9 cellular contexts compared by ENCODE assay signal in the genomic region with DNA sequence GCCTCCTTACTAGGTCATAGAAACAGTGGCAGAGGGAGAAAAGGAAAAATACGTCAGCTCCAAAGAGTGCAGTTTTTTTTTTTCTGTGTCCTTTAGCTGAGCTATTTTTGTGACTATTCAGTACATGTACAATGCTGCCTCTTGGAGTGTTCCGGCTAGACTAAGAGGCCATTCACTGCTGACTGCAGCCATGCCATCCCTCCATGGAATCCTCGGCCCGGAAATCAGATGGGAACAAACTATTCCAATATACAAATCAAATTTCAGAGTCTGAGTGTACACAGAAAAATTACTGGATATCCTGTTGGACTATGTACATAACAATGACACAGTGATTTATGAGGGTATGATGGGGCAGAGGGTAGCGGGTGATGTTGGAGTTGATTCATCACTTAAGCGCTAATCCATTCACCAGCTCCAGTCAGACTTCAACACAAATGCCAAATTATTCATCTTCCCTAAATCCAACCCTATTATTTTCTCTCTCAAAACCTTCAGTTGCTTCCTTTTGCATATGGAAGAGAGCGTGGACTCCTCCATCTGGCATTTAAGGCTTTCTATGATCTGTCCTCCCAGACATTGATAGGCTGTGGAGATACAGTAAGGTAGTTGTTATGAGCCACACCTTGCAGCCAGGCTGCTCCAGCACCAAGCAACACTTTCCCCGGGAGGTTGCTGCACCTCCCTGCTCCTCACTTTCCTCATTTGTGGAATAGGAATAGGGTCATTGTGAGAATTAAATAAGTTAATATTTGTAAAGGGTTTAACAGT.
DNase-seq lines count a peak whose midpoint lies in the region; ATAC-seq, FAIRE-seq and TF ChIP-seq lines count a peak whose summit lies in the region.
"Had no signal": no experiment of that assay in that cellular context is flagged by ENCODE, and none has a peak within 500 bp of the region (broad histone marks: within the 10 kb centered on the region; RNA-seq: fewer than 3 reads in every experiment).

No MANE protein-coding gene starts in this region.

- 84 to 92% (median 87%) methylated on average over 8 of the region's 8 CpGs for WGBS in spleen, 5 donors

- no peak for DNase-seq in HEK293T (ENCODE audit: extremely low spot score)
- peak; percentile 94 for DNase-seq in astrocyte (ENCODE audit: low read depth)
- DNase-seq in right atrium auricular region (ENCODE audit: low spot score): no peak
- no peak for DNase-seq in spleen
- no peak for DNase-seq in middle frontal gyrus (ENCODE audit: extremely low spot score, low spot score)
- DNase-seq in GM13976 (ENCODE audit: low spot score): no peak
- no peak for DNase-seq in omental fat pad (ENCODE audit: low spot score)

- H3K4me1 ChIP-seq in astrocyte (ENCODE audit: insufficient read depth, low read length): peaks cover 69% of the 10 kb centered on the region
- peaks cover 0 to 90% of the 10 kb centered on the region in 2 donors for H3K4me1 ChIP-seq in right atrium auricular region
- peaks cover 6 to 52% (median 17%) of the 10 kb centered on the region in 6 donors for H3K4me1 ChIP-seq in spleen

- peaks cover 11% of the 10 kb centered on the region for H4K20me1 ChIP-seq in astrocyte (ENCODE audit: insufficient read depth, low read length)

- H3K79me2 ChIP-seq in astrocyte (ENCODE audit: insufficient read depth, low read length): peaks cover 88% of the 10 kb centered on the region

- POLR2A ChIA-PET in HEK293T (lab: Yijun Ruan, JAX): no interaction called here

- H3K9ac ChIP-seq in astrocyte (ENCODE audit: low read length): peak overlapping the region; percentile 91

- peaks cover 15% of the 10 kb centered on the region for H3K36me3 Mint-ChIP-seq in astrocyte (ENCODE audit: low read depth, unreplicated experiment)
- peaks cover 21% of the 10 kb centered on the region for H3K36me3 Mint-ChIP-seq in stimulated activated memory B cell treated with anti-CD40 and anti-IgM and Interleukin-4, amounts not matched to agents 10 μg/mL and 1 μg/mL and 100 μg/mL, for 72 hours

- CTCF ChIA-PET in HEK293T (lab: Yijun Ruan, JAX): no interaction called here

- H2AFZ ChIP-seq in astrocyte (ENCODE audit: low read depth, low read length): no peak overlapping the region

- no peak for TF ChIP-seq CTCF in astrocyte (IDR thresholded peaks at IDR 0.05; ENCODE audit: insufficient read depth, low read depth, low read length)
- peak in 1 of 2 donors; percentile 13 for TF ChIP-seq CTCF in right atrium auricular region (IDR thresholded peaks at IDR 0.05)
- no peak for TF ChIP-seq CTCF in spleen (IDR thresholded peaks at IDR 0.05 in 8 of 11, conservative IDR thresholded peaks at IDR 0.05 in 3 of 11)
- TF ChIP-seq CTCF in GM13976 (IDR thresholded peaks at IDR 0.05; ENCODE audit: borderline replicate concordance, control extremely low read depth, extremely low read depth, insufficient read depth, missing control alignments): no peak
- TF ChIP-seq CTCF in omental fat pad (IDR thresholded peaks at IDR 0.05): no peak

- peaks cover 16% of the 10 kb centered on the region for H3K4me1 Mint-ChIP-seq in astrocyte (ENCODE audit: low read depth, unreplicated experiment)
- H3K4me1 Mint-ChIP-seq in stimulated activated memory B cell treated with anti-CD40 and anti-IgM and Interleukin-4, amounts not matched to agents 10 μg/mL and 1 μg/mL and 100 μg/mL, for 72 hours: peaks cover 6% of the 10 kb centered on the region

- H3K27me3 Mint-ChIP-seq in astrocyte (ENCODE audit: low read depth, unreplicated experiment): no peaks in the 10 kb centered on the region
- H3K27me3 Mint-ChIP-seq in stimulated activated memory B cell treated with anti-CD40 and anti-IgM and Interleukin-4, amounts not matched to agents 10 μg/mL and 1 μg/mL and 100 μg/mL, for 72 hours: no peaks in the 10 kb centered on the region

- peak overlapping the region; percentile 87 for H3K27ac Mint-ChIP-seq in astrocyte (ENCODE audit: unreplicated experiment)
- no peak overlapping the region for H3K27ac Mint-ChIP-seq in stimulated activated memory B cell treated with anti-CD40 and anti-IgM and Interleukin-4, amounts not matched to agents 10 μg/mL and 1 μg/mL and 100 μg/mL, for 72 hours
- H3K27ac Mint-ChIP-seq: T-helper 1 cell treated with Interleukin-12 subunit alpha and Interleukin-12 subunit beta and Interleukin-4 antibody, amounts not matched to agents 30 μg/mL and 1 μg/mL, for 36 hours had no signal

- FAIRE-seq in astrocyte (lab: Jason Lieb, UNC): peak; percentile 91

- ATAC-seq in omental fat pad (ENCODE audit: low FRiP score): no peak
- no peak for ATAC-seq in stimulated activated memory B cell treated with anti-CD40 and anti-IgM and Interleukin-4, amounts not matched to agents 10 μg/mL and 1 μg/mL and 100 μg/mL, for 72 hours

- in situ Hi-C loops in GM13976 (cut with MboI; ENCODE audit: low sequenced_read_pairs, unreplicated experiment): no loop called here

- no peaks in the 10 kb centered on the region for H3K9me3 Mint-ChIP-seq in astrocyte (ENCODE audit: unreplicated experiment)
- H3K9me3 Mint-ChIP-seq in stimulated activated memory B cell treated with anti-CD40 and anti-IgM and Interleukin-4, amounts not matched to agents 10 μg/mL and 1 μg/mL and 100 μg/mL, for 72 hours: no peaks in the 10 kb centered on the region
- H3K9me3 Mint-ChIP-seq: T-helper 1 cell treated with Interleukin-12 subunit alpha and Interleukin-12 subunit beta and Interleukin-4 antibody, amounts not matched to agents 30 μg/mL and 1 μg/mL, for 36 hours had no signal

- no peaks in the 10 kb centered on the region for H3K9me3 ChIP-seq in astrocyte (ENCODE audit: insufficient read depth, low read depth, low read length)
- H3K9me3 ChIP-seq in right atrium auricular region: no peaks in the 10 kb centered on the region
- H3K9me3 ChIP-seq in spleen: no peaks in the 10 kb centered on the region

- peak overlapping the region; percentile 97 for H3K27ac ChIP-seq in astrocyte (ENCODE audit: low read depth, low read length)
- H3K27ac ChIP-seq in right atrium auricular region: peak overlapping the region; percentile 87 to 94
- H3K27ac ChIP-seq in spleen: peak overlapping the region in 6 of 8 donors; percentile 0 to 63 (median 54)

- TF ChIP-seq POLR2A in spleen (IDR thresholded peaks at IDR 0.05): no peak

- no peak overlapping the region for H3K4me3 ChIP-seq in astrocyte (ENCODE audit: insufficient read depth, low read depth, low read length)
- H3K4me3 ChIP-seq in right atrium auricular region: no peak overlapping the region
- H3K4me3 ChIP-seq in spleen: no peak overlapping the region

- H3K27me3 ChIP-seq in astrocyte (ENCODE audit: insufficient read depth, low read length) (no peaks in the 10 kb centered on the region), right atrium auricular region (no peaks in the 10 kb centered on the region), spleen (replicated peaks in 1 of 7) (no peaks in the 10 kb centered on the region)

- H3K36me3 ChIP-seq in astrocyte (ENCODE audit: insufficient read depth, low read length): no peaks in the 10 kb centered on the region
- no peaks in the 10 kb centered on the region for H3K36me3 ChIP-seq in right atrium auricular region
- H3K36me3 ChIP-seq in spleen: no peaks in the 10 kb centered on the region

- peak overlapping the region; percentile 72 for H3K4me2 ChIP-seq in astrocyte (ENCODE audit: low read length)

- peak overlapping the region; percentile 24 for H3K4me3 Mint-ChIP-seq in astrocyte (ENCODE audit: unreplicated experiment)
- H3K4me3 Mint-ChIP-seq in stimulated activated memory B cell treated with anti-CD40 and anti-IgM and Interleukin-4, amounts not matched to agents 10 μg/mL and 1 μg/mL and 100 μg/mL, for 72 hours: no peak overlapping the region
- H3K4me3 Mint-ChIP-seq: T-helper 1 cell treated with Interleukin-12 subunit alpha and Interleukin-12 subunit beta and Interleukin-4 antibody, amounts not matched to agents 30 μg/mL and 1 μg/mL, for 36 hours had no signal

- intact Hi-C loops in spleen (cut with DNase I; ENCODE audit: low total_unique reads): no loop called here

TF ChIP-seq in HEK293T, 16 proteins besides CTCF, POLR2A, EP300 and RAD21:
- TF ChIP-seq SP1 (IDR thresholded peaks at IDR 0.05) (no peak), BHLHE40 (IDR thresholded peaks at IDR 0.05; ENCODE audit: borderline replicate concordance) (no peak)
- TF ChIP-seq, protein P1, sequence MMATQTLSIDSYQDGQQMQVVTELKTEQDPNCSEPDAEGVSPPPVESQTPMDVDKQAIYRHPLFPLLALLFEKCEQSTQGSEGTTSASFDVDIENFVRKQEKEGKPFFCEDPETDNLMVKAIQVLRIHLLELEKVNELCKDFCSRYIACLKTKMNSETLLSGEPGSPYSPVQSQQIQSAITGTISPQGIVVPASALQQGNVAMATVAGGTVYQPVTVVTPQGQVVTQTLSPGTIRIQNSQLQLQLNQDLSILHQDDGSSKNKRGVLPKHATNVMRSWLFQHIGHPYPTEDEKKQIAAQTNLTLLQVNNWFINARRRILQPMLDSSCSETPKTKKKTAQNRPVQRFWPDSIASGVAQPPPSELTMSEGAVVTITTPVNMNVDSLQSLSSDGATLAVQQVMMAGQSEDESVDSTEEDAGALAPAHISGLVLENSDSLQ (IDR thresholded peaks at IDR 0.05): peak; percentile 33; the same call in 1 of the 2 replicates
